Comparison of ENCODE assay signal across 2 cellular contexts in genomic region chr7:150388306-150388705, GRCh38.
TF ChIP-seq lines count a peak whose summit lies in the region.

No MANE protein-coding gene starts in this region.

TF ChIP-seq in H1, 55 proteins besides CTCF, POLR2A, EP300 and RAD21:
- TF ChIP-seq BACH1 (IDR thresholded peaks at IDR 0.05; ENCODE audit: low read length) (no peak), RBBP5 (IDR thresholded peaks at IDR 0.05; ENCODE audit: borderline replicate concordance, low read depth, low read length) (no peak)

TF ChIP-seq in SK-N-SH, 30 proteins besides CTCF, POLR2A, EP300 and RAD21:
- TF ChIP-seq TCF12 (IDR thresholded peaks at IDR 0.05) (no peak), USF1 (IDR thresholded peaks at IDR 0.05; ENCODE audit: borderline replicate concordance, low read depth) (no peak), FOSL2 (IDR thresholded peaks at IDR 0.05; ENCODE audit: borderline replicate concordance, low read depth) (no peak), SMC3 (IDR thresholded peaks at IDR 0.05; ENCODE audit: low read depth, low read length) (no peak), CHD2 (IDR thresholded peaks at IDR 0.05; ENCODE audit: low read length, partially characterized antibody) (no peak)
